In the genomic region with DNA sequence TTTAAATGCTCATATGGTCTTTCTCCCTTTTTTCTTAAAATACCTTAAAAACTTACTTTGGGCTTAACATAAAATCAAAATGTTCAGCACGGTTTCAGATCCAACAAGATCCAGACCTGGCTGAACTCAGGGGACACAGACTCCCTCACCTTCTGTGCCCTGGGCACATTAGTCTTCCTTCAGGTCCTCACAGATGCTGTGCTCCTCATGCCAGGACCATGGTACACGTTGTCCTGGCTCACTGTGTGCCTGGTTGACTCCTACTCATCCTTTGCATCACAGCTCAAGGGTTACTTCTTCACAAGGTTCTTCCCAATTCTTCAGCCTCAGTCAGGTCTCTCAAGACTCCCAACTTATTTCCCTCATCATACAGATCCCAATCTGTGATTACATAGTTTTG, we compare ENCODE assay signal across 12 cellular contexts.
"Had no signal": no experiment of that assay in that cellular context is flagged by ENCODE, and none has a peak within 500 bp of the region (broad histone marks: within the 10 kb centered on the region; RNA-seq: fewer than 3 reads in every experiment).

No MANE protein-coding gene starts in this region.

- H3K4me1 Mint-ChIP-seq: brain, immature natural killer cell, nephron progenitor cell had no signal

- H3K4me1 ChIP-seq: parathyroid adenoma had no signal

- H3K27ac Mint-ChIP-seq: brain; dendritic cell treated with granulocyte-macrophage colony-stimulating factor and Interleukin-4, amounts not matched to agents 40 ng/mL and 50 ng/mL, for 4 days; effector memory CD8-positive, alpha-beta T cell; immature natural killer cell; nephron progenitor cell; stimulated activated effector memory CD8-positive, alpha-beta T cell treated with anti-CD3 and anti-CD28 coated beads, Interleukin-12 subunit alpha, Interleukin-12 subunit beta, amount 100 ng/mL, for 72 hours had no signal

- H2AFZ ChIP-seq: parathyroid adenoma had no signal

- H3K9ac ChIP-seq: parathyroid adenoma had no signal

- H3K36me3 Mint-ChIP-seq: brain; immature natural killer cell; stimulated activated effector memory CD8-positive, alpha-beta T cell treated with anti-CD3 and anti-CD28 coated beads, Interleukin-12 subunit alpha, Interleukin-12 subunit beta, amount 100 ng/mL, for 72 hours had no signal

- ATAC-seq: effector memory CD8-positive, alpha-beta T cell had no signal

- H3K4me3 Mint-ChIP-seq: brain; dendritic cell treated with granulocyte-macrophage colony-stimulating factor and Interleukin-4, amounts not matched to agents 40 ng/mL and 50 ng/mL, for 4 days; effector memory CD8-positive, alpha-beta T cell; immature natural killer cell; nephron progenitor cell; stimulated activated effector memory CD8-positive, alpha-beta T cell treated with anti-CD3 and anti-CD28 coated beads, Interleukin-12 subunit alpha, Interleukin-12 subunit beta, amount 100 ng/mL, for 72 hours had no signal

- H3K79me2 ChIP-seq: parathyroid adenoma had no signal

- H3K4me2 ChIP-seq: smooth muscle cell had no signal

- H3K9me3 Mint-ChIP-seq: brain had no signal

- H3K36me3 ChIP-seq: tibial artery had no signal

- DNase-seq: activated CD4-positive, alpha-beta T cell treated with anti-CD3 and anti-CD28 coated beads, Interleukin-2, amount 50 U/mL, for 1 hour; activated naive CD4-positive, alpha-beta T cell treated with anti-CD3 and anti-CD28 coated beads, Interleukin-2, amount 50 U/mL, for 16 hours; activated T-cell treated with anti-CD3 and anti-CD28 coated beads, Interleukin-2, amount 50 U/mL, for 1 hour; effector memory CD8-positive, alpha-beta T cell; immature natural killer cell; nephron progenitor cell had no signal

- H3K27me3 ChIP-seq: tibial artery had no signal

- H3K4me3 ChIP-seq: smooth muscle cell, tibial artery had no signal

- H3K9me3 ChIP-seq: tibial artery had no signal

- H3K27ac ChIP-seq: parathyroid adenoma, tibial artery had no signal
